ENCODE assay signal across 11 cellular contexts in genomic region chr10:6738464-6738824, GRCh38.
DNase-seq lines count a peak whose midpoint lies in the region; ATAC-seq and TF ChIP-seq lines count a peak whose summit lies in the region.
"Had no signal": no experiment of that assay in that cellular context is flagged by ENCODE, and none has a peak within 500 bp of the region (broad histone marks: within the 10 kb centered on the region; RNA-seq: fewer than 3 reads in every experiment).

No MANE protein-coding gene starts in this region.

- TF ChIP-seq CTCF in GM23338 (conservative IDR thresholded peaks at IDR 0.05; ENCODE audit: low read depth in 2 of 2) (no peak), WI38 (IDR thresholded peaks at IDR 0.05; ENCODE audit: low read depth, low read length) (no peak), foreskin fibroblast (IDR thresholded peaks at IDR 0.05; ENCODE audit: low read depth, low read length) (no peak), psoas muscle (IDR thresholded peaks at IDR 0.05) (no peak)

- DNase-seq in GM23338 (ENCODE audit: low spot score) (peak; percentile 32), foreskin fibroblast (peak in 1 of 2 donors; percentile 50), psoas muscle (no peak), Karpas-422 (no peak), NCI-H187 (lab: John Stamatoyannopoulos, UW) (no peak), SK-N-DZ (ENCODE audit: low spot score) (no peak)
- DNase-seq: NCI-H1417 treated with DMSO at 0.1 percent for 48 hours had no signal

- peak overlapping the region; percentile 80 for H2AFZ ChIP-seq in GM23338
- no peak overlapping the region for H2AFZ ChIP-seq in Karpas-422 (ENCODE audit: low read length)

- intact Hi-C loops in psoas muscle (cut with DNase I), result no loop called here

- no peaks in the 10 kb centered on the region for H3F3A ChIP-seq in GM23338 (replicated peaks; ENCODE audit: low read depth)

- H3K4me1 ChIP-seq in GM23338 (ENCODE audit: insufficient read depth) (peaks cover 39% of the 10 kb centered on the region), psoas muscle (peaks cover 46% of the 10 kb centered on the region), Karpas-422 (ENCODE audit: low read length) (no peaks in the 10 kb centered on the region)

- H3K27ac Mint-ChIP-seq in GM23338, result 0 out of 2 replicates have a peak overlapping the region, but pooled peaks have one; percentile 73
- H3K27ac Mint-ChIP-seq: activated naive CD4-positive, alpha-beta T cell treated with anti-CD3 and anti-CD28 coated beads, Interleukin-2, amount 50 U/mL, for 24 hours had no signal

- H3K9me2 ChIP-seq in GM23338 (ENCODE audit: insufficient read depth) (no peaks in the 10 kb centered on the region), Karpas-422 (replicated peaks; ENCODE audit: insufficient read depth, low read length) (no peaks in the 10 kb centered on the region)

- H3K27ac ChIP-seq in GM23338 (ENCODE audit: low read depth) (no peak overlapping the region), psoas muscle (peak overlapping the region; percentile 94), Karpas-422 (ENCODE audit: low read length) (no peak overlapping the region)
- H3K27ac ChIP-seq: suprapubic skin had no signal

- H3K9me3 ChIP-seq in psoas muscle (no peaks in the 10 kb centered on the region), Karpas-422 (ENCODE audit: low read length) (no peaks in the 10 kb centered on the region)
- H3K9me3 ChIP-seq: suprapubic skin had no signal

- H3K36me3 ChIP-seq in GM23338 (ENCODE audit: insufficient read depth) (no peaks in the 10 kb centered on the region), psoas muscle (ENCODE audit: insufficient read depth in 1 of 2, low read depth in 1 of 2) (no peaks in the 10 kb centered on the region), Karpas-422 (ENCODE audit: insufficient read depth, low read length) (no peaks in the 10 kb centered on the region)
- H3K36me3 ChIP-seq: suprapubic skin had no signal

- no peak overlapping the region for H3K4me3 Mint-ChIP-seq in GM23338
- H3K4me3 Mint-ChIP-seq: activated naive CD4-positive, alpha-beta T cell treated with anti-CD3 and anti-CD28 coated beads, Interleukin-2, amount 50 U/mL, for 24 hours had no signal

- H3K4me3 ChIP-seq in GM23338, result no peak overlapping the region
- H3K4me3 ChIP-seq in WI38 (ENCODE audit: low read depth, low read length), result peak overlapping the region; percentile 25
- H3K4me3 ChIP-seq in foreskin fibroblast (ENCODE audit: low read depth in 1 of 2, low read length in 2 of 2), result peak overlapping the region; percentile 12 to 16
- peak overlapping the region; percentile 63 for H3K4me3 ChIP-seq in psoas muscle
- H3K4me3 ChIP-seq in Karpas-422 (ENCODE audit: low read length), result no peak overlapping the region
- H3K4me3 ChIP-seq: suprapubic skin had no signal

- H3K27me3 ChIP-seq in GM23338 (ENCODE audit: insufficient read depth) (no peaks in the 10 kb centered on the region), psoas muscle (ENCODE audit: insufficient read depth in 3 of 3, low read length in 2 of 3) (no peaks in the 10 kb centered on the region), Karpas-422 (ENCODE audit: low read length) (no peaks in the 10 kb centered on the region)

- H3K9ac ChIP-seq in Karpas-422 (ENCODE audit: low read length), result no peak overlapping the region

- WGBS in psoas muscle, 3 donors, result 7 to 12% (median 11%) methylated on average over 7 of the region's 7 CpGs

- peaks cover 39% of the 10 kb centered on the region for H3K4me1 Mint-ChIP-seq in GM23338

- H3K79me2 ChIP-seq in GM23338 (replicated peaks; ENCODE audit: insufficient read depth), result no peaks in the 10 kb centered on the region
- H3K79me2 ChIP-seq in Karpas-422 (ENCODE audit: low read length), result no peaks in the 10 kb centered on the region

- no peaks in the 10 kb centered on the region for H3K36me3 Mint-ChIP-seq in GM23338 (ENCODE audit: low read depth)
- H3K36me3 Mint-ChIP-seq: activated naive CD4-positive, alpha-beta T cell treated with anti-CD3 and anti-CD28 coated beads, Interleukin-2, amount 50 U/mL, for 24 hours had no signal

- H4K20me1 ChIP-seq in GM23338 (replicated peaks; ENCODE audit: insufficient read depth) (no peaks in the 10 kb centered on the region), Karpas-422 (ENCODE audit: insufficient read depth, low read depth, low read length) (no peaks in the 10 kb centered on the region)

- peak; percentile 70 for ATAC-seq in GM23338
- ATAC-seq in psoas muscle, result peak in 1 of 4 donors; percentile 12
- no peak for ATAC-seq in HG03565 (IDR thresholded peaks at IDR 0.05; ENCODE audit: unreplicated experiment)

- H3K27me3 Mint-ChIP-seq in GM23338 (ENCODE audit: insufficient read depth, low read depth, poor library complexity), result peaks cover 6% of the 10 kb centered on the region

- no peaks in the 10 kb centered on the region for H3K9me3 Mint-ChIP-seq in GM23338
- H3K9me3 Mint-ChIP-seq: activated naive CD4-positive, alpha-beta T cell treated with anti-CD3 and anti-CD28 coated beads, Interleukin-2, amount 50 U/mL, for 24 hours had no signal

- H3K4me2 ChIP-seq in GM23338, result peak overlapping the region; percentile 49
- no peak overlapping the region for H3K4me2 ChIP-seq in Karpas-422 (ENCODE audit: low read depth, low read length, poor library complexity, severe bottlenecking)

TF ChIP-seq in GM23338, 12 proteins besides CTCF, POLR2A, EP300 and RAD21 (continues in another document):
- TF ChIP-seq JUNB (IDR thresholded peaks at IDR 0.05; ENCODE audit: unreplicated experiment), result no peak
- no peak for TF ChIP-seq CREB1 (CRISPR knock-in tag; IDR thresholded peaks at IDR 0.05; ENCODE audit: low read depth)
- TF ChIP-seq STAT1 (IDR thresholded peaks at IDR 0.05; ENCODE audit: unreplicated experiment), result no peak
- no peak for TF ChIP-seq REST (IDR thresholded peaks at IDR 0.05; ENCODE audit: unreplicated experiment)
- no peak for TF ChIP-seq POLR2AphosphoS5 (IDR thresholded peaks at IDR 0.05; ENCODE audit: low read depth)
- no peak for TF ChIP-seq NANOG (IDR thresholded peaks at IDR 0.05; ENCODE audit: borderline replicate concordance)
- TF ChIP-seq EZH2 (IDR thresholded peaks at IDR 0.05; ENCODE audit: low read depth, unreplicated experiment), result no peak
- no peak for TF ChIP-seq ETS1 (IDR thresholded peaks at IDR 0.05)
- TF ChIP-seq EZH2phosphoT487 (IDR thresholded peaks at IDR 0.05; ENCODE audit: unreplicated experiment), result no peak

Comparison
In these comparisons a context has a peak if more than half of its experiments do, and no peak if none do; other contexts are left out.
1. H3K4me3 ChIP-seq: peak in WI38 (single experiment), foreskin fibroblast (2 of 2) and psoas muscle (single experiment); none in GM23338 (single experiment) and Karpas-422 (single experiment).